ENCODE assay signal across 8 cellular contexts in the genomic region with DNA sequence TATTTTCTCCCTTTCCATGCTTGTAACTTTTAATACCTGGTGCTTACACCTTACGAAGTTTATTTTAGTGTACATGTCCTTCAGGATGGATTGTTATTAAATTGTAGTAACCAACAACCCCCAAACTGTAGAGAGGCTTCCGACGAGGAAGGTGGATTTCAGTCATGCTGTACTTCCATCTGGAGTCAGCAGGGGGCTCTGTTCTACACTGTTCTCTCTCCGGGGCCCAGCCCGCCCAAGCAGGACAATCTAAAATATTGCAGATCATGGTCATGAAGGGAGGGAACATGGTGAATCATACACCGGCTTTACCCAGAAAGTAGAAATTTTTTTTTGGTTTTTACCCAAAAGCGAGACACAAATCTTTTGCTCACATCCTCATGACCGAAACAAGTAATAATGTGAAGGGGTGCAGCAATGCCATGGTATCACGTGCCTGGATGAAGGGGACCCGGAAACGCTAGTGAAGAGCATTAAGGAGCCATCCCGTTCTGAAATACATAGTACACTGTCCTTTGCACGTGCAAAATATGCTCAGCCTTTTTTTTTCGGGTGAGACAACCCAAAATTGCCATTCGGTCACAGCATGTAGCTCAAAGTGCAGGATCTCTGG.
DNase-seq lines count a peak whose midpoint lies in the region; ATAC-seq and TF ChIP-seq lines count a peak whose summit lies in the region.

No MANE protein-coding gene starts in this region.

- no peaks in the 10 kb centered on the region for H3K4me1 ChIP-seq in prostate gland (replicated peaks)
- H3K4me1 ChIP-seq in vagina: no peaks in the 10 kb centered on the region

- peak; percentile 79 for TF ChIP-seq CTCF in Calu3 (IDR thresholded peaks at IDR 0.05; ENCODE audit: unreplicated experiment)
- peak; percentile 66 to 85 (median 79) for TF ChIP-seq CTCF in prostate gland (IDR thresholded peaks at IDR 0.05)
- peak; percentile 63 to 79 (median 71) for TF ChIP-seq CTCF in vagina (IDR thresholded peaks at IDR 0.05)

- H3K9me3 ChIP-seq in prostate gland (no peaks in the 10 kb centered on the region), vagina (no peaks in the 10 kb centered on the region)

- H3K36me3 ChIP-seq in prostate gland: no peaks in the 10 kb centered on the region
- no peaks in the 10 kb centered on the region for H3K36me3 ChIP-seq in vagina

- H3K4me3 ChIP-seq in prostate gland: no peak overlapping the region
- no peak overlapping the region for H3K4me3 ChIP-seq in vagina

- peak; percentile 90 for ATAC-seq in GM19467 (IDR thresholded peaks at IDR 0.05; ENCODE audit: unreplicated experiment)
- ATAC-seq in activated naive CD8-positive, alpha-beta T cell treated with anti-CD3 and anti-CD28 coated beads, Interleukin-2, amount 10 ng/mL, durations not matched to agents 7 days and 5 days (ENCODE audit: low read depth): no peak

- H3K27ac Mint-ChIP-seq in Calu3 (ENCODE audit: unreplicated experiment): no peak overlapping the region
- no peak overlapping the region for H3K27ac Mint-ChIP-seq in activated naive CD8-positive, alpha-beta T cell treated with anti-CD3 and anti-CD28 coated beads, Interleukin-2, amount 10 ng/mL, durations not matched to agents 7 days and 5 days

- peaks cover 5% of the 10 kb centered on the region for H3K9me3 Mint-ChIP-seq in Calu3 (ENCODE audit: low read depth, unreplicated experiment)
- H3K9me3 Mint-ChIP-seq in activated naive CD8-positive, alpha-beta T cell treated with anti-CD3 and anti-CD28 coated beads, Interleukin-2, amount 10 ng/mL, durations not matched to agents 7 days and 5 days: no peaks in the 10 kb centered on the region

- H3K27me3 Mint-ChIP-seq in Calu3 (ENCODE audit: unreplicated experiment): no peaks in the 10 kb centered on the region
- peaks cover 4% of the 10 kb centered on the region for H3K27me3 Mint-ChIP-seq in activated naive CD8-positive, alpha-beta T cell treated with anti-CD3 and anti-CD28 coated beads, Interleukin-2, amount 10 ng/mL, durations not matched to agents 7 days and 5 days

- WGBS in prostate gland: 58% methylated on average over 15 of the region's 15 CpGs

- DNase-seq in Calu3 (peak; percentile 75), HK-2 (ENCODE audit: unreplicated experiment) (peak; percentile 68), SK-N-DZ (ENCODE audit: low spot score) (peak; percentile 29), cardiac septum (ENCODE audit: low spot score) (peak; percentile 77), prostate gland (ENCODE audit: low spot score) (peak; percentile 61), vagina (ENCODE audit: extremely low spot score in 2 of 2) (no peak)
- DNase-seq in activated naive CD8-positive, alpha-beta T cell treated with anti-CD3 and anti-CD28 coated beads, Interleukin-2, amount 10 ng/mL, durations not matched to agents 7 days and 5 days: peak; percentile 35

- no peaks in the 10 kb centered on the region for H3K36me3 Mint-ChIP-seq in Calu3 (ENCODE audit: insufficient read depth, unreplicated experiment)
- H3K36me3 Mint-ChIP-seq in activated naive CD8-positive, alpha-beta T cell treated with anti-CD3 and anti-CD28 coated beads, Interleukin-2, amount 10 ng/mL, durations not matched to agents 7 days and 5 days: no peaks in the 10 kb centered on the region

- CTCF ChIA-PET in Calu3 (lab: Charles Lee): no interaction called here

- H3K27me3 ChIP-seq in prostate gland (replicated peaks; ENCODE audit: insufficient read depth) (no peaks in the 10 kb centered on the region), vagina (no peaks in the 10 kb centered on the region)

- no peak overlapping the region for H3K27ac ChIP-seq in prostate gland
- no peak overlapping the region for H3K27ac ChIP-seq in vagina

- H3K4me3 Mint-ChIP-seq in Calu3 (ENCODE audit: low read depth, unreplicated experiment): no peak overlapping the region
- H3K4me3 Mint-ChIP-seq in activated naive CD8-positive, alpha-beta T cell treated with anti-CD3 and anti-CD28 coated beads, Interleukin-2, amount 10 ng/mL, durations not matched to agents 7 days and 5 days: no peak overlapping the region

- BruUV-seq in Calu3 (replicated peaks; lab: Mats Ljungman, UMichigan): no TSS peak

- H3K4me1 Mint-ChIP-seq in Calu3 (ENCODE audit: low read depth, unreplicated experiment): peaks cover 6% of the 10 kb centered on the region
- no peaks in the 10 kb centered on the region for H3K4me1 Mint-ChIP-seq in activated naive CD8-positive, alpha-beta T cell treated with anti-CD3 and anti-CD28 coated beads, Interleukin-2, amount 10 ng/mL, durations not matched to agents 7 days and 5 days

- POLR2A ChIA-PET in activated naive CD8-positive, alpha-beta T cell treated with anti-CD3 and anti-CD28 coated beads, Interleukin-2, amount 10 ng/mL, durations not matched to agents 7 days and 5 days (lab: Charles Lee): no interaction called here

- TF ChIP-seq POLR2A in prostate gland (IDR thresholded peaks at IDR 0.05): no peak
- no peak for TF ChIP-seq POLR2A in vagina (IDR thresholded peaks at IDR 0.05)

- intact Hi-C loops in Calu3 (cut with micrococcal nuclease; ENCODE audit: unreplicated experiment): loop anchor here (1.0 to 5.0 kb wide), 4 partner anchors 415 to 887 kb away; no protein-coding TSS in a partner anchor
- intact Hi-C loops in cardiac septum (cut with DNase I): loop anchor here (1.0 to 10.0 kb wide), 5 partner anchors 387 to 953 kb away; no protein-coding TSS in a partner anchor
- intact Hi-C loops in prostate gland (cut with DNase I): loop anchor here (2.0 to 10.0 kb wide), 3 partner anchors 885 to 1280 kb away; a partner anchor contains a TSS
- intact Hi-C loops in vagina (cut with DNase I): loop anchor here (2.0 kb wide), 1 partner anchor 885 kb away; a partner anchor contains a TSS

Comparison
In these comparisons a context has a peak if more than half of its experiments do, and no peak if none do; other contexts are left out.
1. DNase-seq: peak in Calu3 (single experiment), HK-2 (single experiment), SK-N-DZ (single experiment), activated naive CD8-positive, alpha-beta T cell treated with anti-CD3 and anti-CD28 coated beads, Interleukin-2, amount 10 ng/mL, durations not matched to agents 7 days and 5 days (single experiment), cardiac septum (single experiment) and prostate gland (single experiment); none in vagina (0 of 2).
2. Peak in every context shown above with its lines, with median percentiles within 50 percentile points of each other: CTCF ChIP-seq.